In the genomic region with DNA sequence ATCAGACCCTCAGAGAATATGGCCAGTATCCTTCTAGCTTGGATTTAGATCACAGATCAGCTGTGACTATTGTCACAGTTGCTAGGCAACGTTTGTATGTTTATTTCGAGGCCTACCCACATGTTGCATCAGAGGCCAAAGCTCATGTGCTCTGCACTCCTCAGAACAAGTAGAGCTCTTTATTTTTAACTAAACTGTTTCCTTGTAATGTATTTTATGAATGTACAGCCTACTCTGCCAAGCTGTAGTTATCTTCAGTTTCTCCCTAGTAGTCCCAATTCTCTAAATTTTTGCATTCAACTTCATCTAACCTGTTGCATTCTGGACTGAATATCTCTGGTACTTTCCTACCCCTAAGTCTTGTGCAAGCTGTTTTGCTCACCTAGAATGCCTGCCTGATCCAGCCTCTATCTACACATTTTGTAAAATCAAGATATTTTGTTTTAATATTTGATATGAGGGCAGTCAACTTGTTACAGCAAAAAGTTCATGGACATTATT, we compare ENCODE assay signal across 1 cellular context.
TF ChIP-seq lines count a peak whose summit lies in the region.

No MANE protein-coding gene starts in this region.

TF ChIP-seq in K562, 482 proteins besides CTCF, POLR2A, EP300 and RAD21 (continued from another document and continues in another):
- TF ChIP-seq, protein P1, sequence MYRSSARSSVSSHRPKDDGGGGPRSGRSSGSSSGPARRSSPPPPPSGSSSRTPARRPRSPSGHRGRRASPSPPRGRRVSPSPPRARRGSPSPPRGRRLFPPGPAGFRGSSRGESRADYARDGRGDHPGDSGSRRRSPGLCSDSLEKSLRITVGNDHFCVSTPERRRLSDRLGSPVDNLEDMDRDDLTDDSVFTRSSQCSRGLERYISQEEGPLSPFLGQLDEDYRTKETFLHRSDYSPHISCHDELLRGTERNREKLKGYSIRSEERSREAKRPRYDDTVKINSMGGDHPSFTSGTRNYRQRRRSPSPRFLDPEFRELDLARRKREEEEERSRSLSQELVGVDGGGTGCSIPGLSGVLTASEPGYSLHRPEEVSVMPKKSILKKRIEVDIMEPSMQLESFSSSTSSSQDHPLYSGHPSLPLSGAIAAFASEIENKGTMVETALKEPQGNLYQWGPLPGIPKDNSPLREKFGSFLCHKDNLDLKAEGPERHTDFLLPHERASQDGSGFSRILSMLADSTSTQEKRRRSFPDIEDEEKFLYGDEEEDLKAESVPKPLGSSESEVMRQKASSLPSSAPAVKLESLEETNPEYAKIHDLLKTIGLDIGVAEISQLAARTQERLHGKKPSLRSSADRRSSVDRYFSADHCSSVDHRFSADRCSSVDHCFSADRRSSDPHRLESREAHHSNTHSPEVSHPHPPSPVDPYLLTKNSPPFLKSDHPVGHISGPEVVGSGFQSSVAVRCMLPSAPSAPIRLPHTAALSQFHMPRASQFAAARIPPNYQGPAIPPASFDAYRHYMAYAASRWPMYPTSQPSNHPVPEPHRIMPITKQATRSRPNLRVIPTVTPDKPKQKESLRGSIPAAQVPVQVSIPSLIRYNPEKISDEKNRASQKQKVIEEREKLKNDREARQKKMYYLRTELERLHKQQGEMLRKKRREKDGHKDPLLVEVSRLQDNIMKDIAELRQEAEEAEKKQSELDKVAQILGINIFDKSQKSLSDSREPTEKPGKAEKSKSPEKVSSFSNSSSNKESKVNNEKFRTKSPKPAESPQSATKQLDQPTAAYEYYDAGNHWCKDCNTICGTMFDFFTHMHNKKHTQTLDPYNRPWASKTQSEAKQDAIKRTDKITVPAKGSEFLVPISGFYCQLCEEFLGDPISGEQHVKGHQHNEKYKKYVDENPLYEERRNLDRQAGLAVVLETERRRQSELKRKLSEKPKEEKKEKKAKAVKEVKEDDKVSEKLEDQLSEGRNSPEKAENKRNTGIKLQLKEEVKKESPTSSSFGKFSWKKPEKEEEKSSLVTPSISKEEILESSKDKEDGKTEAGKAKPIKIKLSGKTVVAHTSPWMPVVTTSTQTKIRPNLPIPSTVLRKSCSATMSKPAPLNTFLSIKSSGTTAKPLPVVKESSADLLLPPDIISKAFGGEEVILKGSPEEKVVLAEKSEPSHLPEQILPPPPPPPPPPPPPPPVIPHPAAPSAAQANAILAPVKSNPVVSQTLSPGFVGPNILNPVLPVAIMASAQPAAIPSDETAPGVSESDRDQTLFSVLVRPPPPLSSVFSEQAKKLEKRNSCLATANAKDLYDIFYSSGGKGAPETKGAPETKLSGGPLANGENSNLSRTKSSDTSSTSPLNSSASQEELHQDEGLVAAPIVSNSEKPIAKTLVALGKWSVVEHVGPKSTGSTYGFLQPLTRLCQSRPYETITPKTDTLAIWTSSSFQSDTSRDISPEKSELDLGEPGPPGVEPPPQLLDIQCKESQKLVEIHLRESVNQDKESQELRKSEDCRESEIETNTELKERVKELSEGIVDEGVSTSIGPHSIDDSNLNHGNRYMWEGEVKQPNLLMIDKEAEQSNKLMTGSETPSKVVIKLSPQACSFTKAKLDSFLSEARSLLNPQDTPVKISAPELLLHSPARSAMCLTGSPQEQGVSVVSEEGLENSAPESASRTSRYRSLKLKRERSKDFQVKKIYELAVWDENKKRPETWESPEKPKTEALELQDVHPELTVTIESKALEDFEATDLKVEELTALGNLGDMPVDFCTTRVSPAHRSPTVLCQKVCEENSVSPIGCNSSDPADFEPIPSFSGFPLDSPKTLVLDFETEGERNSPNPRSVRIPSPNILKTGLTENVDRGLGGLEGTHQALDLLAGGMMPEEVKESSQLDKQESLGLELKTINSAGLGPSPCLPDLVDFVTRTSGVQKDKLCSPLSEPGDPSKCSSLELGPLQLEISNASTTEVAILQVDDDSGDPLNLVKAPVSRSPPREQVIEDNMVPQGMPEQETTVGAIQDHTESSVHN (IDR thresholded peaks at IDR 0.05; ENCODE audit: borderline replicate concordance in 1 of 2, low read depth in 1 of 2) = peak in 1 of 2 experiments; percentile 75; a peak in 2 of 4 replicates
- peak; percentile 50; the same call in 1 of the 2 replicates for TF ChIP-seq SMARCA4 (IDR thresholded peaks at IDR 0.05)
- no peak for TF ChIP-seq SRSF7 (optimal IDR thresholded peaks at IDR 0.05; ENCODE audit: low read depth, low read length)
- TF ChIP-seq ZNF76 (CRISPR knock-in tag; IDR thresholded peaks at IDR 0.05; ENCODE audit: borderline replicate concordance) = no peak
- TF ChIP-seq, protein P2, sequence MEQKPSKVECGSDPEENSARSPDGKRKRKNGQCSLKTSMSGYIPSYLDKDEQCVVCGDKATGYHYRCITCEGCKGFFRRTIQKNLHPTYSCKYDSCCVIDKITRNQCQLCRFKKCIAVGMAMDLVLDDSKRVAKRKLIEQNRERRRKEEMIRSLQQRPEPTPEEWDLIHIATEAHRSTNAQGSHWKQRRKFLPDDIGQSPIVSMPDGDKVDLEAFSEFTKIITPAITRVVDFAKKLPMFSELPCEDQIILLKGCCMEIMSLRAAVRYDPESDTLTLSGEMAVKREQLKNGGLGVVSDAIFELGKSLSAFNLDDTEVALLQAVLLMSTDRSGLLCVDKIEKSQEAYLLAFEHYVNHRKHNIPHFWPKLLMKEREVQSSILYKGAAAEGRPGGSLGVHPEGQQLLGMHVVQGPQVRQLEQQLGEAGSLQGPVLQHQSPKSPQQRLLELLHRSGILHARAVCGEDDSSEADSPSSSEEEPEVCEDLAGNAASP (IDR thresholded peaks at IDR 0.05) = no peak
- no peak for TF ChIP-seq SIN3B (IDR thresholded peaks at IDR 0.05; ENCODE audit: low read depth)
- peak; percentile 79; the same call in 1 of the 2 replicates for TF ChIP-seq ZNF175 (CRISPR knock-in tag; IDR thresholded peaks at IDR 0.05; ENCODE audit: low read depth)
- TF ChIP-seq ZSCAN29 (IDR thresholded peaks at IDR 0.05) = no peak
- TF ChIP-seq ZNF444 (CRISPR knock-in tag; IDR thresholded peaks at IDR 0.05) = no peak
- TF ChIP-seq, protein P3, sequence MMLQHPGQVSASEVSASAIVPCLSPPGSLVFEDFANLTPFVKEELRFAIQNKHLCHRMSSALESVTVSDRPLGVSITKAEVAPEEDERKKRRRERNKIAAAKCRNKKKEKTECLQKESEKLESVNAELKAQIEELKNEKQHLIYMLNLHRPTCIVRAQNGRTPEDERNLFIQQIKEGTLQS (IDR thresholded peaks at IDR 0.05) = peak; percentile 94
- TF ChIP-seq, protein P3 (CRISPR knock-in tag; conservative IDR thresholded peaks at IDR 0.05) = no peak
- TF ChIP-seq, protein P4, sequence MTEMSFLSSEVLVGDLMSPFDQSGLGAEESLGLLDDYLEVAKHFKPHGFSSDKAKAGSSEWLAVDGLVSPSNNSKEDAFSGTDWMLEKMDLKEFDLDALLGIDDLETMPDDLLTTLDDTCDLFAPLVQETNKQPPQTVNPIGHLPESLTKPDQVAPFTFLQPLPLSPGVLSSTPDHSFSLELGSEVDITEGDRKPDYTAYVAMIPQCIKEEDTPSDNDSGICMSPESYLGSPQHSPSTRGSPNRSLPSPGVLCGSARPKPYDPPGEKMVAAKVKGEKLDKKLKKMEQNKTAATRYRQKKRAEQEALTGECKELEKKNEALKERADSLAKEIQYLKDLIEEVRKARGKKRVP (CRISPR knock-in tag; IDR thresholded peaks at IDR 0.05) = peak; percentile 95
- TF ChIP-seq MYC (IDR thresholded peaks at IDR 0.05; ENCODE audit: low read depth, low read length) = peak; percentile 99
- TF ChIP-seq MYC (CRISPR knock-in tag; IDR thresholded peaks at IDR 0.05; ENCODE audit: borderline replicate concordance, low read depth) = peak; percentile 69; the same call in 1 of the 2 replicates
- peak; percentile 67; the same call in 1 of the 2 replicates for TF ChIP-seq JUND (IDR thresholded peaks at IDR 0.05; ENCODE audit: borderline replicate concordance, low read depth, low read length)
- peak; percentile 50; the same call in 1 of the 3 replicates for TF ChIP-seq JUND (tag; IDR thresholded peaks at IDR 0.05; ENCODE audit: borderline replicate concordance, low read depth, low read length)
- peak; percentile 65; the same call in 1 of the 2 replicates for TF ChIP-seq BMI1 (IDR thresholded peaks at IDR 0.05; ENCODE audit: low read length)
- peak; percentile 43; the same call in 1 of the 2 replicates for TF ChIP-seq JUN (IDR thresholded peaks at IDR 0.05; ENCODE audit: borderline replicate concordance, low read depth, low read length)
- TF ChIP-seq JUN (CRISPR knock-in tag; IDR thresholded peaks at IDR 0.05; ENCODE audit: borderline replicate concordance) = no peak
- TF ChIP-seq L3MBTL2 (IDR thresholded peaks at IDR 0.05) = peak; percentile 65
- TF ChIP-seq DACH1 (IDR thresholded peaks at IDR 0.05; ENCODE audit: partially characterized antibody) = peak; percentile 84
- TF ChIP-seq ZBTB17 (CRISPR knock-in tag; IDR thresholded peaks at IDR 0.05) = peak; percentile 39; the same call in 1 of the 2 replicates
- TF ChIP-seq, protein P5, sequence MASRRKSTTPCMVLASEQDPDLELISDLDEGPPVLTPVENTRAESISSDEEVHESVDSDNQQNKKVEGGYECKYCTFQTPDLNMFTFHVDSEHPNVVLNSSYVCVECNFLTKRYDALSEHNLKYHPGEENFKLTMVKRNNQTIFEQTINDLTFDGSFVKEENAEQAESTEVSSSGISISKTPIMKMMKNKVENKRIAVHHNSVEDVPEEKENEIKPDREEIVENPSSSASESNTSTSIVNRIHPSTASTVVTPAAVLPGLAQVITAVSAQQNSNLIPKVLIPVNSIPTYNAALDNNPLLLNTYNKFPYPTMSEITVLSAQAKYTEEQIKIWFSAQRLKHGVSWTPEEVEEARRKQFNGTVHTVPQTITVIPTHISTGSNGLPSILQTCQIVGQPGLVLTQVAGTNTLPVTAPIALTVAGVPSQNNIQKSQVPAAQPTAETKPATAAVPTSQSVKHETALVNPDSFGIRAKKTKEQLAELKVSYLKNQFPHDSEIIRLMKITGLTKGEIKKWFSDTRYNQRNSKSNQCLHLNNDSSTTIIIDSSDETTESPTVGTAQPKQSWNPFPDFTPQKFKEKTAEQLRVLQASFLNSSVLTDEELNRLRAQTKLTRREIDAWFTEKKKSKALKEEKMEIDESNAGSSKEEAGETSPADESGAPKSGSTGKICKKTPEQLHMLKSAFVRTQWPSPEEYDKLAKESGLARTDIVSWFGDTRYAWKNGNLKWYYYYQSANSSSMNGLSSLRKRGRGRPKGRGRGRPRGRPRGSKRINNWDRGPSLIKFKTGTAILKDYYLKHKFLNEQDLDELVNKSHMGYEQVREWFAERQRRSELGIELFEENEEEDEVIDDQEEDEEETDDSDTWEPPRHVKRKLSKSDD (conservative IDR thresholded peaks at IDR 0.05; ENCODE audit: low read length) = no peak
- TF ChIP-seq CHD1 (IDR thresholded peaks at IDR 0.05; ENCODE audit: low read length) = no peak
- 0 out of 2 replicates have a peak, but pooled peaks have one; percentile 16 for TF ChIP-seq ZNF239 (CRISPR knock-in tag; IDR thresholded peaks at IDR 0.05)
- no peak for TF ChIP-seq ZNF696 (CRISPR knock-in tag; conservative IDR thresholded peaks at IDR 0.05)
- TF ChIP-seq RFX1 (IDR thresholded peaks at IDR 0.05) = peak; percentile 97
- TF ChIP-seq, protein P6, sequence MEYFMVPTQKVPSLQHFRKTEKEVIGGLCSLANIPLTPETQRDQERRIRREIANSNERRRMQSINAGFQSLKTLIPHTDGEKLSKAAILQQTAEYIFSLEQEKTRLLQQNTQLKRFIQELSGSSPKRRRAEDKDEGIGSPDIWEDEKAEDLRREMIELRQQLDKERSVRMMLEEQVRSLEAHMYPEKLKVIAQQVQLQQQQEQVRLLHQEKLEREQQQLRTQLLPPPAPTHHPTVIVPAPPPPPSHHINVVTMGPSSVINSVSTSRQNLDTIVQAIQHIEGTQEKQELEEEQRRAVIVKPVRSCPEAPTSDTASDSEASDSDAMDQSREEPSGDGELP (CRISPR knock-in tag; IDR thresholded peaks at IDR 0.05; ENCODE audit: borderline replicate concordance) = peak; percentile 89
- TF ChIP-seq, protein P7, sequence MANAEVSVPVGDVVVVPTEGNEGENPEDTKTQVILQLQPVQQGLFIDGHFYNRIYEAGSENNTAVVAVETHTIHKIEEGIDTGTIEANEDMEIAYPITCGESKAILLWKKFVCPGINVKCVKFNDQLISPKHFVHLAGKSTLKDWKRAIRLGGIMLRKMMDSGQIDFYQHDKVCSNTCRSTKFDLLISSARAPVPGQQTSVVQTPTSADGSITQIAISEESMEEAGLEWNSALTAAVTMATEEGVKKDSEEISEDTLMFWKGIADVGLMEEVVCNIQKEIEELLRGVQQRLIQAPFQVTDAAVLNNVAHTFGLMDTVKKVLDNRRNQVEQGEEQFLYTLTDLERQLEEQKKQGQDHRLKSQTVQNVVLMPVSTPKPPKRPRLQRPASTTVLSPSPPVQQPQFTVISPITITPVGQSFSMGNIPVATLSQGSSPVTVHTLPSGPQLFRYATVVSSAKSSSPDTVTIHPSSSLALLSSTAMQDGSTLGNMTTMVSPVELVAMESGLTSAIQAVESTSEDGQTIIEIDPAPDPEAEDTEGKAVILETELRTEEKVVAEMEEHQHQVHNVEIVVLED (CRISPR knock-in tag; IDR thresholded peaks at IDR 0.05) = 0 out of 2 replicates have a peak, but pooled peaks have one; percentile 21
- TF ChIP-seq, protein P8, sequence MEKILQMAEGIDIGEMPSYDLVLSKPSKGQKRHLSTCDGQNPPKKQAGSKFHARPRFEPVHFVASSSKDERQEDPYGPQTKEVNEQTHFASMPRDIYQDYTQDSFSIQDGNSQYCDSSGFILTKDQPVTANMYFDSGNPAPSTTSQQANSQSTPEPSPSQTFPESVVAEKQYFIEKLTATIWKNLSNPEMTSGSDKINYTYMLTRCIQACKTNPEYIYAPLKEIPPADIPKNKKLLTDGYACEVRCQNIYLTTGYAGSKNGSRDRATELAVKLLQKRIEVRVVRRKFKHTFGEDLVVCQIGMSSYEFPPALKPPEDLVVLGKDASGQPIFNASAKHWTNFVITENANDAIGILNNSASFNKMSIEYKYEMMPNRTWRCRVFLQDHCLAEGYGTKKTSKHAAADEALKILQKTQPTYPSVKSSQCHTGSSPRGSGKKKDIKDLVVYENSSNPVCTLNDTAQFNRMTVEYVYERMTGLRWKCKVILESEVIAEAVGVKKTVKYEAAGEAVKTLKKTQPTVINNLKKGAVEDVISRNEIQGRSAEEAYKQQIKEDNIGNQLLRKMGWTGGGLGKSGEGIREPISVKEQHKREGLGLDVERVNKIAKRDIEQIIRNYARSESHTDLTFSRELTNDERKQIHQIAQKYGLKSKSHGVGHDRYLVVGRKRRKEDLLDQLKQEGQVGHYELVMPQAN (IDR thresholded peaks at IDR 0.05; ENCODE audit: borderline replicate concordance) = no peak
- no peak for TF ChIP-seq KLF1 (tag; IDR thresholded peaks at IDR 0.05)
- TF ChIP-seq TRIM24 (IDR thresholded peaks at IDR 0.05) = peak; percentile 21 to 66; a peak in 2 of 4 replicates
